ENCODE assay signal across 9 cellular contexts in genomic region chr19:11324079-11324661, GRCh38. TPM values are rescaled to one million over a fixed set of nuclear protein-coding genes. Genes with fewer than 3 reads are reported as not detected.
DNase-seq lines count a peak whose midpoint lies in the region; ATAC-seq, FAIRE-seq and TF ChIP-seq lines count a peak whose summit lies in the region.
"Had no signal": no experiment of that assay in that cellular context is flagged by ENCODE, and none has a peak within 500 bp of the region (broad histone marks: within the 10 kb centered on the region; RNA-seq: fewer than 3 reads in every experiment).

No MANE protein-coding gene starts in this region.

- no peak overlapping the region for H2AFZ ChIP-seq in ACC112 (ENCODE audit: low read length, unreplicated experiment)

- peak; percentile 82 for FAIRE-seq in GM12891 (lab: Jason Lieb, UNC)

- peaks cover 25 to 26% of the 10 kb centered on the region in 2 donors for H3K4me1 Mint-ChIP-seq in natural killer cell
- H3K4me1 Mint-ChIP-seq: neural crest cell had no signal

- H3K36me3 Mint-ChIP-seq in natural killer cell, result no peaks in the 10 kb centered on the region

- peak; percentile 58 for DNase-seq in GM12891 (ENCODE audit: insufficient read length, low spot score)
- peak; percentile 73 for DNase-seq in NCI-H1092 (lab: John Stamatoyannopoulos, UW)
- peak; percentile 83 for DNase-seq in UCSD-AML1 (lab: John Stamatoyannopoulos, UW; ENCODE audit: unreplicated experiment)
- DNase-seq in epithelial cell of proximal tubule (ENCODE audit: low read depth), result peak; percentile 73
- peak; percentile 44 for DNase-seq in natural killer cell

- no peaks in the 10 kb centered on the region for H3K27me3 ChIP-seq in ACC112 (ENCODE audit: insufficient read depth, low read length)

- no peaks in the 10 kb centered on the region for H3K36me3 ChIP-seq in ACC112 (ENCODE audit: insufficient read depth, low read length)

- no peaks in the 10 kb centered on the region for H3K27me3 Mint-ChIP-seq in natural killer cell (ENCODE audit: low read depth in 2 of 2)

- no peak for TF ChIP-seq POLR2A in GM12891 (IDR thresholded peaks at IDR 0.05; ENCODE audit: low read depth, low read length)

- H3K4me3 ChIP-seq in ACC112 (ENCODE audit: low read depth, low read length) (peak overlapping the region; percentile 45), epithelial cell of proximal tubule (ENCODE audit: low read depth, low read length) (peak overlapping the region; percentile 11)

- peaks cover 16% of the 10 kb centered on the region for H3K4me1 ChIP-seq in ACC112 (ENCODE audit: control insufficient read depth, insufficient read depth, low read length, unreplicated experiment)

- peak overlapping the region; percentile 88 to 90 for H3K27ac Mint-ChIP-seq in natural killer cell

- ATAC-seq in natural killer cell, result peak; percentile 77 to 88 (median 87)
- no peak for ATAC-seq in HG03442 (IDR thresholded peaks at IDR 0.05; ENCODE audit: unreplicated experiment)
- no peak for ATAC-seq in HG02970 (IDR thresholded peaks at IDR 0.05; ENCODE audit: low FRiP score, unreplicated experiment)

- intact Hi-C loops in natural killer cell (cut with micrococcal nuclease), result no loop called here

- peak overlapping the region; percentile 64 for H3K4me3 Mint-ChIP-seq in natural killer cell
- H3K4me3 Mint-ChIP-seq: neural crest cell had no signal

- H3K9me3 Mint-ChIP-seq in natural killer cell, result no peaks in the 10 kb centered on the region
- H3K9me3 Mint-ChIP-seq: neural crest cell had no signal

- no peak for TF ChIP-seq CTCF in epithelial cell of proximal tubule (conservative IDR thresholded peaks at IDR 0.05; ENCODE audit: low read depth, low read length)
- TF ChIP-seq CTCF in natural killer cell (IDR thresholded peaks at IDR 0.05), result no peak

- H3K79me2 ChIP-seq in ACC112 (ENCODE audit: control insufficient read depth, insufficient read depth, low read length, unreplicated experiment), result no peaks in the 10 kb centered on the region

- H3K27ac ChIP-seq in ACC112 (ENCODE audit: low read depth, low read length), result peak overlapping the region; percentile 77

TF ChIP-seq in GM12891, 5 proteins besides CTCF, POLR2A, EP300 and RAD21:
- TF ChIP-seq POLR2AphosphoS5 (IDR thresholded peaks at IDR 0.05; ENCODE audit: low read depth, low read length), result no peak
- 0 out of 2 replicates have a peak, but pooled peaks have one; percentile 21 for TF ChIP-seq SPI1 (IDR thresholded peaks at IDR 0.05; ENCODE audit: low read depth, low read length)
- TF ChIP-seq PAX5 (IDR thresholded peaks at IDR 0.05; ENCODE audit: insufficient read depth, low read length, severe bottlenecking), result peak; percentile 6

RNA-seq across cellular contexts. Expression of gene RAB3D, which starts 15.3 kb away (rescaled TPM):
- polyA plus RNA-seq in GM12891 (2012; ENCODE audit: low read depth, missing spikeins), result 1.9 TPM
- total RNA-seq in epithelial cell of proximal tubule (13.4 and 18.3 TPM in 2 replicates), natural killer cell (10 to 100 TPM; 14.3 to 20.0 (median 15.7) TPM)

RNA-seq across cellular contexts. Expression of gene TMEM205, which starts 21.9 kb away (rescaled TPM):
- polyA plus RNA-seq in GM12891 (2012; ENCODE audit: low read depth, missing spikeins), result 64.5 TPM
- total RNA-seq in epithelial cell of proximal tubule (226 and 228 TPM in 2 replicates), natural killer cell (10 to 100 TPM; 25.0 to 29.9 (median 29.5) TPM)

RNA-seq across cellular contexts. Expression of gene CCDC159, which starts 22.1 kb away (rescaled TPM):
- 20.4 TPM for polyA plus RNA-seq in GM12891 (2012; ENCODE audit: low read depth, missing spikeins)
- total RNA-seq in epithelial cell of proximal tubule (6.1 and 7.8 TPM in 2 replicates), natural killer cell (10 to 100 TPM; 86.9 to 94.9 (median 91.8) TPM)

RNA-seq across cellular contexts. Expression of gene TSPAN16, which starts 28.2 kb away (rescaled TPM):
- not detected for polyA plus RNA-seq in GM12891 (2012; ENCODE audit: low read depth, missing spikeins)
- total RNA-seq in epithelial cell of proximal tubule (not detected in 2 replicates), natural killer cell (not detected)
- total RNA-seq: neural crest cell had no signal

RNA-seq across cellular contexts. Expression of gene PLPPR2, which starts 31.1 kb away (rescaled TPM):
- polyA plus RNA-seq in GM12891 (2012; ENCODE audit: low read depth, missing spikeins), result 1.7 TPM
- 1.3 and 6.2 TPM in 2 replicates for total RNA-seq in epithelial cell of proximal tubule
- total RNA-seq in natural killer cell, result 10 to 100 TPM; 13.3 to 21.1 (median 16.1) TPM

Comparison
In these comparisons a context has a peak if more than half of its experiments do, and no peak if none do; other contexts are left out.
1. ATAC-seq: peak in natural killer cell (3 of 3); none in HG03442 (single experiment) and HG02970 (single experiment).
2. RNA of gene CCDC159, which starts 22.1 kb away (total RNA-seq): 86.9 to 94.9 TPM in natural killer cell; 6.1 to 7.8 TPM in epithelial cell of proximal tubule; every median in the first group is over 10 times any median in the second.
3. Peak in every context shown above with its lines, with median percentiles within 50 percentile points of each other: DNase-seq.